In genomic region chr9:99253134-99253533, GRCh38 we compare ENCODE assay signal across 8 cellular contexts. TPM values are rescaled to one million over a fixed set of nuclear protein-coding genes. Genes with fewer than 3 reads are reported as not detected.
DNase-seq lines count a peak whose midpoint lies in the region; ATAC-seq and TF ChIP-seq lines count a peak whose summit lies in the region.

No MANE protein-coding gene starts in this region.

- no peak for DNase-seq in central memory CD8-positive, alpha-beta T cell (ENCODE audit: low spot score in 2 of 2)
- no peak for DNase-seq in cardiac septum (ENCODE audit: low spot score)
- DNase-seq in PC-9 = no peak
- no peak for DNase-seq in NCI-H524 (lab: John Stamatoyannopoulos, UW)
- no peak for DNase-seq in substantia nigra (lab: John Stamatoyannopoulos, UW)

- no peaks in the 10 kb centered on the region for H3K9me2 ChIP-seq in PC-9 (ENCODE audit: insufficient read depth)

- H3K27me3 Mint-ChIP-seq in central memory CD8-positive, alpha-beta T cell = no peaks in the 10 kb centered on the region

- CTCF ChIA-PET in PC-9 (lab: Charles Lee) = no interaction called here

- H3K9me3 ChIP-seq in PC-9 (ENCODE audit: insufficient read depth, low read depth) = no peaks in the 10 kb centered on the region

- no peak for TF ChIP-seq CTCF in PC-9 (conservative IDR thresholded peaks at IDR 0.05)

- H3K4me3 ChIP-seq in PC-9 = no peak overlapping the region

- H3K79me2 ChIP-seq in PC-9 (ENCODE audit: low read depth) = no peaks in the 10 kb centered on the region

- H2AFZ ChIP-seq in PC-9 = no peak overlapping the region

- H3K27ac ChIP-seq in PC-9 (no peak overlapping the region), substantia nigra (ENCODE audit: low read depth, low read length, poor library complexity, severe bottlenecking) (no peak overlapping the region)

- no peaks in the 10 kb centered on the region for H3K36me3 ChIP-seq in PC-9 (ENCODE audit: low read depth)

- no peak overlapping the region for H3K4me2 ChIP-seq in PC-9

- peak overlapping the region; percentile 83 for H3K27ac Mint-ChIP-seq in central memory CD8-positive, alpha-beta T cell (ENCODE audit: low read depth)

- ATAC-seq in GM18873 (IDR thresholded peaks at IDR 0.05; ENCODE audit: low FRiP score, unreplicated experiment) (peak; percentile 22), GM21529 (IDR thresholded peaks at IDR 0.05; ENCODE audit: unreplicated experiment) (peak; percentile 27), HG03439 (IDR thresholded peaks at IDR 0.05; ENCODE audit: unreplicated experiment) (peak; percentile 31)
- no peak for ATAC-seq in central memory CD8-positive, alpha-beta T cell (replicated peaks; ENCODE audit: extremely low read depth, poor library complexity, severe bottlenecking)

- H3K4me1 Mint-ChIP-seq in central memory CD8-positive, alpha-beta T cell = peaks cover 17% of the 10 kb centered on the region

- no TSS peak for BruUV-seq in PC-9 (replicated peaks; lab: Mats Ljungman, UMichigan)

- intact Hi-C loops in cardiac septum (cut with DNase I) = loop anchor here (10.0 kb wide), 1 partner anchor 952 kb away; no protein-coding TSS in a partner anchor
- intact Hi-C loops in PC-9 (cut with micrococcal nuclease; ENCODE audit: unreplicated experiment) = no loop called here

- no peaks in the 10 kb centered on the region for H4K20me1 ChIP-seq in PC-9 (ENCODE audit: insufficient read depth)

- H3F3A ChIP-seq in PC-9 (ENCODE audit: insufficient read depth, low read depth) = no peaks in the 10 kb centered on the region

- H3K36me3 Mint-ChIP-seq in central memory CD8-positive, alpha-beta T cell (ENCODE audit: insufficient read depth) = peaks cover 2% of the 10 kb centered on the region

- POLR2A ChIA-PET in PC-9 (lab: Charles Lee; ENCODE audit: unreplicated experiment) = no interaction called here

- H3K4me3 Mint-ChIP-seq in central memory CD8-positive, alpha-beta T cell = peak overlapping the region; percentile 59

- H3K27me3 ChIP-seq in PC-9 (ENCODE audit: insufficient read depth, low read depth) = no peaks in the 10 kb centered on the region

- H3K9me3 Mint-ChIP-seq in central memory CD8-positive, alpha-beta T cell = no peaks in the 10 kb centered on the region

- H3K4me1 ChIP-seq in PC-9 (replicated peaks; ENCODE audit: insufficient read depth) = no peaks in the 10 kb centered on the region

RNA-seq across cellular contexts. Expression of gene SEC61B, which starts 31.1 kb away (rescaled TPM):
- 47.9 TPM for total RNA-seq in cardiac septum
- total RNA-seq in PC-9 (2021) = 97.7 and 163 TPM in 2 replicates

RNA-seq across cellular contexts. Expression of gene ALG2, which starts 31.4 kb away (rescaled TPM):
- total RNA-seq in cardiac septum (16.0 TPM), PC-9 (2021) (30.2 and 32.6 TPM in 2 replicates)
